In genomic region chr15:34753236-34753894, GRCh38 we compare ENCODE assay signal across 10 cellular contexts. TPM values are rescaled to one million over a fixed set of nuclear protein-coding genes. Genes with fewer than 3 reads are reported as not detected.
DNase-seq lines count a peak whose midpoint lies in the region; ATAC-seq, FAIRE-seq and TF ChIP-seq lines count a peak whose summit lies in the region.
"Had no signal": no experiment of that assay in that cellular context is flagged by ENCODE, and none has a peak within 500 bp of the region (broad histone marks: within the 10 kb centered on the region; RNA-seq: fewer than 3 reads in every experiment).

No MANE protein-coding gene starts in this region.

- WGBS in GM23248 (ENCODE audit: low coverage in 1 of 2, low lambda C conversion rate in 2 of 2, missing lambda C conversion rate in 2 of 2), 2 experiments = 29 to 45% methylated on average over 11 of the region's 11 CpGs

- DNase-seq in GM23248 (peak; percentile 78), NT2/D1 (ENCODE audit: low read depth, low spot score) (peak; percentile 46), endothelial cell of umbilical vein (ENCODE audit: low read depth, low spot score) (peak; percentile 49), myocyte (ENCODE audit: low read depth) (peak; percentile 87), NCI-H1048 (lab: John Stamatoyannopoulos, UW) (no peak), NCI-H146 (lab: John Stamatoyannopoulos, UW) (no peak)
- no peak for DNase-seq in stimulated activated naive CD4-positive, alpha-beta T cell treated with Interleukin-2 at 50 U/mL for 16 hours (lab: John Stamatoyannopoulos, UW)

- TF ChIP-seq CTCF in endothelial cell of umbilical vein (IDR thresholded peaks at IDR 0.05; ENCODE audit: extremely low read depth in 1 of 2, insufficient read depth in 1 of 2, low read depth in 1 of 2, low read length in 2 of 2) = no peak

- H3K9ac ChIP-seq in GM23248 = no peak overlapping the region
- no peak overlapping the region for H3K9ac ChIP-seq in NT2/D1 (ENCODE audit: insufficient read length, low read depth)
- no peak overlapping the region for H3K9ac ChIP-seq in endothelial cell of umbilical vein (replicated peaks; ENCODE audit: extremely low read depth, insufficient read depth, low read length)

- BruUV-seq in endothelial cell of umbilical vein (replicated peaks; lab: Mats Ljungman, UMichigan) = no TSS peak

- no peaks in the 10 kb centered on the region for H3K9me2 ChIP-seq in GM23248 (ENCODE audit: insufficient read depth)

- POLR2A ChIA-PET in endothelial cell of umbilical vein (lab: Charles Lee) = no interaction called here

- CTCF ChIA-PET in endothelial cell of umbilical vein (lab: Charles Lee) = interaction anchor here (0.6 to 1.4 kb wide), 3 partner anchors 10 to 132 kb away, joined by 3 to 5 read pairs (median 3); no protein-coding TSS in a partner anchor

- H3K9me3 ChIP-seq in GM23248 (ENCODE audit: low read depth) = no peaks in the 10 kb centered on the region
- no peaks in the 10 kb centered on the region for H3K9me3 ChIP-seq in NT2/D1 (ENCODE audit: insufficient read depth, low read length)
- H3K9me3 ChIP-seq in endothelial cell of umbilical vein (replicated peaks; ENCODE audit: control insufficient read depth, insufficient read depth, low read length) = no peaks in the 10 kb centered on the region
- H3K9me3 ChIP-seq: vagina had no signal

- peak; percentile 21 for FAIRE-seq in endothelial cell of umbilical vein (lab: Jason Lieb, UNC)

- H3K27ac ChIP-seq in GM23248 = no peak overlapping the region
- H3K27ac ChIP-seq in endothelial cell of umbilical vein (ENCODE audit: insufficient read depth, low read depth, low read length) = no peak overlapping the region
- H3K27ac ChIP-seq: vagina had no signal

- H4K20me1 ChIP-seq in GM23248 (ENCODE audit: insufficient read depth) (no peaks in the 10 kb centered on the region), endothelial cell of umbilical vein (replicated peaks; ENCODE audit: control insufficient read depth, extremely low read depth, insufficient read depth, low read length) (no peaks in the 10 kb centered on the region)

- H3K9me1 ChIP-seq in endothelial cell of umbilical vein (replicated peaks; ENCODE audit: control insufficient read depth, extremely low read depth, insufficient read depth, low read length) = no peaks in the 10 kb centered on the region

- no peaks in the 10 kb centered on the region for H3K79me2 ChIP-seq in GM23248 (ENCODE audit: insufficient read depth)
- no peaks in the 10 kb centered on the region for H3K79me2 ChIP-seq in endothelial cell of umbilical vein (ENCODE audit: control insufficient read depth, insufficient read depth, low read length)

- dilution Hi-C loops in endothelial cell of umbilical vein (cut with MboI; ENCODE audit: extremely low pct_ligation_motif_present, low sequenced_read_pairs) = no loop called here

- in situ Hi-C loops in GM23248 (cut with MboI) = no loop called here

- no peak overlapping the region for H3K4me2 ChIP-seq in GM23248 (ENCODE audit: unreplicated experiment)
- H3K4me2 ChIP-seq in endothelial cell of umbilical vein (ENCODE audit: insufficient read depth, low read length) = no peak overlapping the region

- H2AFZ ChIP-seq in GM23248 = no peak overlapping the region
- H2AFZ ChIP-seq in endothelial cell of umbilical vein (ENCODE audit: low read depth, low read length) = no peak overlapping the region

- no peaks in the 10 kb centered on the region for H3F3A ChIP-seq in GM23248 (ENCODE audit: insufficient read depth)

- TF ChIP-seq POLR2A in endothelial cell of umbilical vein (IDR thresholded peaks at IDR 0.05; ENCODE audit: low read depth, low read length) = no peak

- intact Hi-C loops in endothelial cell of umbilical vein (cut with micrococcal nuclease) = no loop called here

- no peak for ATAC-seq in HG02981 (IDR thresholded peaks at IDR 0.05; ENCODE audit: unreplicated experiment)

- no peaks in the 10 kb centered on the region for H3K36me3 ChIP-seq in GM23248 (ENCODE audit: low read depth)
- H3K36me3 ChIP-seq in NT2/D1 (ENCODE audit: insufficient read depth, insufficient read length, low read length) = no peaks in the 10 kb centered on the region
- H3K36me3 ChIP-seq in endothelial cell of umbilical vein (ENCODE audit: control insufficient read depth in 2 of 2, extremely low read depth in 1 of 2, insufficient read depth in 2 of 2, low read length in 2 of 2) = no peaks in the 10 kb centered on the region
- H3K36me3 ChIP-seq: vagina had no signal

- H3K4me3 ChIP-seq in GM23248 = no peak overlapping the region
- H3K4me3 ChIP-seq in NT2/D1 (ENCODE audit: insufficient read length, low read depth) = no peak overlapping the region
- no peak overlapping the region for H3K4me3 ChIP-seq in endothelial cell of umbilical vein (replicated peaks in 1 of 3; ENCODE audit: insufficient read depth in 1 of 3, low read depth in 1 of 3, low read length in 3 of 3)
- H3K4me3 ChIP-seq: vagina had no signal

- H3K4me1 ChIP-seq in GM23248 (ENCODE audit: insufficient read depth) (no peaks in the 10 kb centered on the region), NT2/D1 (ENCODE audit: insufficient read depth, insufficient read length) (no peaks in the 10 kb centered on the region), endothelial cell of umbilical vein (ENCODE audit: control insufficient read depth, extremely low read depth, insufficient read depth, low read length) (no peaks in the 10 kb centered on the region)
- H3K4me1 ChIP-seq: vagina had no signal

- H3K27me3 ChIP-seq in GM23248 (replicated peaks; ENCODE audit: insufficient read depth) (peaks cover 58% of the 10 kb centered on the region), NT2/D1 (ENCODE audit: insufficient read depth, insufficient read length) (peaks cover 53% of the 10 kb centered on the region), endothelial cell of umbilical vein (ENCODE audit: control insufficient read depth in 2 of 2, insufficient read depth in 2 of 2, low read length in 2 of 2) (peaks cover 28 to 56% of the 10 kb centered on the region in 2 experiments)

TF ChIP-seq in endothelial cell of umbilical vein, 7 proteins besides CTCF, POLR2A, EP300 and RAD21:
- TF ChIP-seq FOS (IDR thresholded peaks at IDR 0.05; ENCODE audit: borderline replicate concordance, insufficient read depth, low read length) = peak; percentile 5
- TF ChIP-seq POLR2AphosphoS5 (IDR thresholded peaks at IDR 0.05; ENCODE audit: insufficient read depth, low read depth, low read length) = no peak

RNA-seq across cellular contexts. Expression of gene GJD2, which starts 1.4 kb away (rescaled TPM):
- not detected in 2 replicates for total RNA-seq in GM23248 (2014; rRNA removed; shearing (Covaris generic))
- not detected in 2 replicates for polyA plus RNA-seq in GM23248 (2016; fragmentation: Nextera tagmentation; extraction: Ambion mirVana)
- total RNA-seq in endothelial cell of umbilical vein = not detected in 2 replicates
- not detected in 2 replicates for polyA plus RNA-seq in endothelial cell of umbilical vein
- polyA plus RNA-seq in endothelial cell of umbilical vein (2011; cell fraction: cytosol; rRNA removed) = not detected in 2 replicates
- not detected in 2 replicates for polyA plus RNA-seq in endothelial cell of umbilical vein (2011; cell fraction: nucleus; rRNA removed)
- not detected in 2 replicates for polyA plus RNA-seq in endothelial cell of umbilical vein (2012)
- polyA minus RNA-seq in endothelial cell of umbilical vein = not detected in 2 replicates
- polyA minus RNA-seq in endothelial cell of umbilical vein (2011; cell fraction: cytosol; rRNA and poly(A)+ RNA removed) = not detected
- not detected in 2 replicates for polyA minus RNA-seq in endothelial cell of umbilical vein (2011; cell fraction: nucleus; rRNA and poly(A)+ RNA removed)
- total RNA-seq in myocyte = 0.05 TPM in 1 of 2 replicates, not detected in the other
- not detected for polyA plus RNA-seq in myocyte (2012)
- total RNA-seq: pulmonary artery endothelial cell, vagina had no signal

RNA-seq across cellular contexts. Expression of gene ACTC1, which starts 42.0 kb away (rescaled TPM):
- 7.6 and 21.4 TPM in 2 replicates for total RNA-seq in GM23248 (2014; rRNA removed; shearing (Covaris generic))
- 29.9 and 31.9 TPM in 2 replicates for polyA plus RNA-seq in GM23248 (2016; fragmentation: Nextera tagmentation; extraction: Ambion mirVana)
- total RNA-seq in endothelial cell of umbilical vein = not detected in 2 replicates
- polyA plus RNA-seq in endothelial cell of umbilical vein = 0.64 and 1.0 TPM in 2 replicates
- polyA plus RNA-seq in endothelial cell of umbilical vein (2011; cell fraction: cytosol; rRNA removed) = 0.44 and 0.72 TPM in 2 replicates
- polyA plus RNA-seq in endothelial cell of umbilical vein (2011; cell fraction: nucleus; rRNA removed) = 0.54 and 0.55 TPM in 2 replicates
- not detected in 2 replicates for polyA plus RNA-seq in endothelial cell of umbilical vein (2012)
- 1.4 TPM in 1 of 2 replicates, not detected in the other for polyA minus RNA-seq in endothelial cell of umbilical vein
- polyA minus RNA-seq in endothelial cell of umbilical vein (2011; cell fraction: cytosol; rRNA and poly(A)+ RNA removed) = 3.1 TPM
- polyA minus RNA-seq in endothelial cell of umbilical vein (2011; cell fraction: nucleus; rRNA and poly(A)+ RNA removed) = not detected in 2 replicates
- 6,424 and 7,970 TPM in 2 replicates for total RNA-seq in myocyte
- polyA plus RNA-seq in myocyte (2012) = 9,191 TPM
- total RNA-seq: pulmonary artery endothelial cell had no signal

Comparison
In these comparisons a context has a peak if more than half of its experiments do, and no peak if none do; other contexts are left out.
1. DNase-seq: peak in GM23248 (single experiment), NT2/D1 (single experiment), endothelial cell of umbilical vein (single experiment) and myocyte (single experiment); none in NCI-H1048 (single experiment), stimulated activated naive CD4-positive, alpha-beta T cell treated with Interleukin-2 at 50 U/mL for 16 hours (single experiment) and NCI-H146 (single experiment).
2. RNA of gene ACTC1, which starts 42.0 kb away (total RNA-seq): 6,424 to 7,970 TPM in myocyte; 7.6 to 21.4 TPM in GM23248 and not detected in endothelial cell of umbilical vein; every median in the first group is over 100 times any median in the second.